13 cellular contexts compared by ENCODE assay signal in the genomic region with DNA sequence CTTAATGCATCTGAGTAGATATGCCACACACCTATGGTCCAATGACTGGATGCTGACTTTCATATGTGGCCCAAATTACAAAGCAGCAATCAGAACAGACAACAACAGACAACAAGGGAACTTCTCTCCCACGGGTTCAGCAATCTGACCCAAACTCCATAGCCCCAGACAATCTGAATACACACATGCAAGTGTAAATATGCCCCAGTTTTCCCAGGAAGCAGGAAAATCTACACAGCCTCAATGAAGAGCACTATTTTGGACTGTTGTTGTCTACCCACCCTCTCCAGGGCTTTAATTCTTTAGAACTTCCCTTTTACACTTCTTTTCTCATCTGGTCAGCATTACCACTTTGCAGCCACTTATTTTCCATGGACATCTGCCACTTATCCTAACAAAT. TPM values are rescaled to one million over a fixed set of nuclear protein-coding genes. Genes with fewer than 3 reads are reported as not detected.
A peak's percentile ranks its signal among the peaks of the same experiment; 100 is the strongest.
DNase-seq lines count a peak whose midpoint lies in the region; ATAC-seq, FAIRE-seq and TF ChIP-seq lines count a peak whose summit lies in the region.
"Had no signal": no experiment of that assay in that cellular context is flagged by ENCODE, and none has a peak within 500 bp of the region (broad histone marks: within the 10 kb centered on the region; RNA-seq: fewer than 3 reads in every experiment).

No MANE protein-coding gene starts in this region.

- 32% methylated on average over 1 of the region's 1 CpG for WGBS in liver

- H3K9me3 Mint-ChIP-seq in activated naive CD4-positive, alpha-beta T cell treated with anti-CD3 and anti-CD28 coated beads, Interleukin-2, amount 50 U/mL, for 24 hours, result no peaks in the 10 kb centered on the region
- H3K9me3 Mint-ChIP-seq in activated naive CD4-positive, alpha-beta T cell treated with anti-CD3 and anti-CD28 coated beads, Interleukin-2, amount 50 U/mL, for 72 hours, result no peaks in the 10 kb centered on the region

- no peak overlapping the region for H3K27ac Mint-ChIP-seq in activated naive CD4-positive, alpha-beta T cell treated with anti-CD3 and anti-CD28 coated beads, Interleukin-2, amount 50 U/mL, for 24 hours
- peak overlapping the region; percentile 27 to 92 for H3K27ac Mint-ChIP-seq in activated naive CD4-positive, alpha-beta T cell treated with anti-CD3 and anti-CD28 coated beads, Interleukin-2, amount 50 U/mL, for 72 hours

- H3K9ac ChIP-seq in liver (ENCODE audit: low read depth in 1 of 2, low read length in 2 of 2), result peak overlapping the region in 1 of 2 donors; percentile 62
- no peak overlapping the region for H3K9ac ChIP-seq in kidney (ENCODE audit: low read length in 2 of 2)

- H3K4me1 ChIP-seq in liver (ENCODE audit: control insufficient read depth in 4 of 4, insufficient read depth in 4 of 4, low read length in 3 of 4) (peaks cover 4 to 32% (median 28%) of the 10 kb centered on the region in 4 donors), thoracic aorta (ENCODE audit: control insufficient read depth in 1 of 2, low read depth in 2 of 2) (peaks cover 35 to 43% of the 10 kb centered on the region in 2 donors), kidney (ENCODE audit: control insufficient read depth in 1 of 2, insufficient read depth in 1 of 2, low read depth in 1 of 2, low read length in 2 of 2) (peaks cover 6 to 16% of the 10 kb centered on the region in 2 donors)

- TF ChIP-seq CTCF in liver (IDR thresholded peaks at IDR 0.05; ENCODE audit: low read depth, low read length, missing input control) (no peak), thoracic aorta (IDR thresholded peaks at IDR 0.05) (no peak), kidney (IDR thresholded peaks at IDR 0.05; ENCODE audit: borderline replicate concordance, extremely low read depth, insufficient read depth) (no peak)

- peaks cover 66% of the 10 kb centered on the region for H3K4me1 Mint-ChIP-seq in activated naive CD4-positive, alpha-beta T cell treated with anti-CD3 and anti-CD28 coated beads, Interleukin-2, amount 50 U/mL, for 24 hours

- TF ChIP-seq RAD21 in liver (IDR thresholded peaks at IDR 0.05), result no peak

- H3K36me3 ChIP-seq in liver (ENCODE audit: control insufficient read depth in 4 of 4, insufficient read depth in 3 of 4, low read depth in 1 of 4, low read length in 3 of 4) (no peaks in the 10 kb centered on the region), thoracic aorta (no peaks in the 10 kb centered on the region), kidney (ENCODE audit: control insufficient read depth in 1 of 2, insufficient read depth in 2 of 2, low read length in 2 of 2) (peaks cover 0 to 2% of the 10 kb centered on the region in 2 donors)
- H3K36me3 ChIP-seq: adrenal gland had no signal

- H3K27me3 ChIP-seq in liver (ENCODE audit: control insufficient read depth in 4 of 4, insufficient read depth in 4 of 4, low read length in 3 of 4), result no peaks in the 10 kb centered on the region
- H3K27me3 ChIP-seq in thoracic aorta (replicated peaks; ENCODE audit: insufficient read depth), result no peaks in the 10 kb centered on the region
- H3K27me3 ChIP-seq: adrenal gland had no signal

- H3K27ac ChIP-seq in liver (ENCODE audit: low read depth in 1 of 2, low read length in 2 of 2), result peak overlapping the region in 1 of 2 donors; percentile 11
- no peak overlapping the region for H3K27ac ChIP-seq in thoracic aorta
- no peak overlapping the region for H3K27ac ChIP-seq in kidney (ENCODE audit: low read depth in 2 of 2, low read length in 2 of 2)

- H3K36me3 Mint-ChIP-seq in activated naive CD4-positive, alpha-beta T cell treated with anti-CD3 and anti-CD28 coated beads, Interleukin-2, amount 50 U/mL, for 24 hours, result peaks cover 6% of the 10 kb centered on the region
- peaks cover 10 to 17% of the 10 kb centered on the region in 2 donors for H3K36me3 Mint-ChIP-seq in activated naive CD4-positive, alpha-beta T cell treated with anti-CD3 and anti-CD28 coated beads, Interleukin-2, amount 50 U/mL, for 72 hours

- peak overlapping the region; percentile 63 for H3K4me3 Mint-ChIP-seq in activated naive CD4-positive, alpha-beta T cell treated with anti-CD3 and anti-CD28 coated beads, Interleukin-2, amount 50 U/mL, for 24 hours

- DNase-seq in activated naive CD4-positive, alpha-beta T cell (lab: John Stamatoyannopoulos, UW), result no peak
- DNase-seq in activated naive CD4-positive, alpha-beta T cell treated with anti-CD3 and anti-CD28 coated beads, Interleukin-2, amount 50 U/mL, for 72 hours (ENCODE audit: low spot score in 2 of 2), result no peak
- DNase-seq in thoracic aorta (ENCODE audit: low spot score) (no peak), kidney (no peak), posterior vena cava (ENCODE audit: low spot score) (no peak)
- DNase-seq in activated CD4-positive, alpha-beta T cell treated with anti-CD3 and anti-CD28 coated beads, Interleukin-2, amount 50 U/mL, for 1 hour, result no peak
- DNase-seq: adrenal gland; C1 segment of cervical spinal cord; NCI-H524 treated with DMSO at 0.1 percent for 48 hours; small intestine; stimulated activated naive CD4-positive, alpha-beta T cell had no signal

- no peak for ATAC-seq in activated naive CD4-positive, alpha-beta T cell treated with anti-CD3 and anti-CD28 coated beads, Interleukin-2, amount 50 U/mL, for 72 hours
- ATAC-seq in thoracic aorta (ENCODE audit: insufficient number of reproducible peaks, low FRiP score, low read depth), result no peak

- no peak for FAIRE-seq in kidney (lab: Jason Lieb, UNC)
- FAIRE-seq: small intestine had no signal

- no peaks in the 10 kb centered on the region for H3K27me3 Mint-ChIP-seq in activated naive CD4-positive, alpha-beta T cell treated with anti-CD3 and anti-CD28 coated beads, Interleukin-2, amount 50 U/mL, for 24 hours

- H3K4me3 ChIP-seq in liver (ENCODE audit: low read depth in 1 of 3, low read length in 3 of 3) (no peak overlapping the region), thoracic aorta (peak overlapping the region; percentile 99), kidney (ENCODE audit: low read length in 2 of 2) (peak overlapping the region in 1 of 2 donors; percentile 34)

- H3K9me3 ChIP-seq in liver (ENCODE audit: control insufficient read depth in 4 of 4, low read length in 3 of 4), result no peaks in the 10 kb centered on the region
- no peaks in the 10 kb centered on the region for H3K9me3 ChIP-seq in thoracic aorta
- H3K9me3 ChIP-seq in kidney (ENCODE audit: control insufficient read depth in 1 of 2, low read length in 2 of 2), result no peaks in the 10 kb centered on the region
- H3K9me3 ChIP-seq: adrenal gland had no signal

- intact Hi-C loops in kidney (cut with DNase I), result no loop called here
- intact Hi-C loops in posterior vena cava (cut with DNase I), result loop anchor here in 1 of 2 donors (10.0 kb wide), 1 partner anchor 231 kb away; no protein-coding TSS in a partner anchor

TF ChIP-seq in liver, 16 proteins besides CTCF, POLR2A, EP300 and RAD21 (continues in another document):
- TF ChIP-seq EGR1 (IDR thresholded peaks at IDR 0.05; ENCODE audit: low read depth in 2 of 2) (no peak), GABPA (IDR thresholded peaks at IDR 0.05 in 1 of 2, conservative IDR thresholded peaks at IDR 0.05 in 1 of 2) (no peak), REST (IDR thresholded peaks at IDR 0.05) (no peak), FOXA2 (IDR thresholded peaks at IDR 0.05) (peak; percentile 56), FOXA1 (IDR thresholded peaks at IDR 0.05) (no peak)
- TF ChIP-seq, protein P1, sequence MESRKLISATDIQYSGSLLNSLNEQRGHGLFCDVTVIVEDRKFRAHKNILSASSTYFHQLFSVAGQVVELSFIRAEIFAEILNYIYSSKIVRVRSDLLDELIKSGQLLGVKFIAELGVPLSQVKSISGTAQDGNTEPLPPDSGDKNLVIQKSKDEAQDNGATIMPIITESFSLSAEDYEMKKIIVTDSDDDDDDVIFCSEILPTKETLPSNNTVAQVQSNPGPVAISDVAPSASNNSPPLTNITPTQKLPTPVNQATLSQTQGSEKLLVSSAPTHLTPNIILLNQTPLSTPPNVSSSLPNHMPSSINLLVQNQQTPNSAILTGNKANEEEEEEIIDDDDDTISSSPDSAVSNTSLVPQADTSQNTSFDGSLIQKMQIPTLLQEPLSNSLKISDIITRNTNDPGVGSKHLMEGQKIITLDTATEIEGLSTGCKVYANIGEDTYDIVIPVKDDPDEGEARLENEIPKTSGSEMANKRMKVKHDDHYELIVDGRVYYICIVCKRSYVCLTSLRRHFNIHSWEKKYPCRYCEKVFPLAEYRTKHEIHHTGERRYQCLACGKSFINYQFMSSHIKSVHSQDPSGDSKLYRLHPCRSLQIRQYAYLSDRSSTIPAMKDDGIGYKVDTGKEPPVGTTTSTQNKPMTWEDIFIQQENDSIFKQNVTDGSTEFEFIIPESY (IDR thresholded peaks at IDR 0.05), result no peak

RNA-seq across cellular contexts. Expression of gene CCNY, which starts 2.0 kb away (rescaled TPM):
- 10 to 100 TPM; 31.4 to 44.2 TPM for total RNA-seq in activated naive CD4-positive, alpha-beta T cell treated with anti-CD3 and anti-CD28 coated beads, Interleukin-2, amount 50 U/mL, for 72 hours
- total RNA-seq in liver (10 to 100 TPM; 21.5 to 38.4 TPM), thoracic aorta (10 to 100 TPM; 40.1 to 84.6 TPM), kidney (77.2 TPM), posterior vena cava (10 to 100 TPM; 65.8 to 66.4 TPM)
- polyA plus RNA-seq in liver (10 to 100 TPM; 17.6 to 22.0 TPM), kidney (ENCODE audit: insufficient read depth, low read depth, low replicate concordance) (45.6 TPM)
